9 cellular contexts compared by ENCODE assay signal in the genomic region with DNA sequence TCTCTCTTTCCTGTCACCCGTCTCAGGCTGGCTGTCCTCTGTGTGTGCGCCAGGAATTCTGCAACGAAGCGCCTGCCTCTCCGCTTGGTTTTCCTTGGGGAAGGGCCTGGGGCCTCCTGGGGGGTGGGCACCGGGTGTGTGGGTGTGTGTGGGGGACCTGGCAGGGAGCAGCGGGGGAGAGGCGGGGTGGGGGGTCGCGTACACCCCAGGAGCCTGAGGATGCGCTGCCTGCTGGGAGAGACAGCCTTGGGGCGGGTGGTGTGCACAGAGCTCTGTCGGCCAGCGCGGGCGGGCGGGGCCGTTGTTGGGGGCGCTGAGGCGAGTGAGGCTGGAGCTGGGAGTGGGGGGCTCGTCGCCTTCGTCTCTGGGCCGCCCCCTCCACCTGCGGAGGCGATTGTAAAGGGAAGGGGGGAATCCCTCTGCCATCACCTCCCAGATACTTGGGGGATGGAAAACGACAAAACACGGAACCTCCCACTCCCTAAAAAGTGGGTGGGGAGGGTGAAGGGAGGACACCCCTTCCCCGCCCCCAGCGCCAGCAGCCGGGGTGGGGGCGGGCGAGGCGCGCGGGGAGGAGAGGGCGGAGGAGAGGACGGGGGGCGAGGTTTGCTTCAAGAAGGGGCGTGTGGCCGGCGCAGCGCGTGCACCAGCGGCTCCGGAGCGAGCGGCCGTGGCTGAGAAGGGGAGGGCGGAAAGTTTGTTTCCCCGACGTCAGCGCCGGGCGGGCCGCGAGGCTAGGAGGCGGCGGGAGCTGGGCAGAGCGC.
A peak's percentile ranks its signal among the peaks of the same experiment; 100 is the strongest.
DNase-seq lines count a peak whose midpoint lies in the region; ATAC-seq and TF ChIP-seq lines count a peak whose summit lies in the region.
"Had no signal": no experiment of that assay in that cellular context is flagged by ENCODE, and none has a peak within 500 bp of the region (broad histone marks: within the 10 kb centered on the region; RNA-seq: fewer than 3 reads in every experiment).

A gene (plus strand): TSS at position 640 of the 764 bp plus-strand sequence. CDS start 221 bp downstream, outside the sequence.

- ATAC-seq in stimulated activated naive CD8-positive, alpha-beta T cell treated with anti-CD3 and anti-CD28 coated beads, Interleukin-15, Interleukin-2, amounts not matched to agents 100 U/mL and 50 U/mL, for 24 hours: peak; percentile 60
- ATAC-seq in GM19351 (IDR thresholded peaks at IDR 0.05; ENCODE audit: unreplicated experiment): no peak
- ATAC-seq: GM12878 had no signal

- no peak for TF ChIP-seq CTCF in AG10803 (conservative IDR thresholded peaks at IDR 0.05; ENCODE audit: low read length)
- no peak for TF ChIP-seq CTCF in astrocyte of the spinal cord (IDR thresholded peaks at IDR 0.05; ENCODE audit: low read depth, low read length)

- H3K4me3 ChIP-seq in AG10803 (ENCODE audit: low read length) (peak within 1 kb of the TSS; percentile 85), astrocyte of the spinal cord (ENCODE audit: low read depth, low read length) (peak within 1 kb of the TSS; percentile 46)
- H3K4me3 ChIP-seq: GM12878 had no signal

- DNase-seq in AG10803 (ENCODE audit: low read depth): peak; percentile 82
- DNase-seq in NCI-H2227 (lab: John Stamatoyannopoulos, UW; ENCODE audit: unreplicated experiment): peak; percentile 70
- peak; percentile 19 for DNase-seq in astrocyte of the spinal cord (ENCODE audit: low read depth, low spot score)
- peak; percentile 81 for DNase-seq in left kidney (ENCODE audit: low read depth, low spot score)
- peak; percentile 63 for DNase-seq in stimulated activated naive CD8-positive, alpha-beta T cell treated with anti-CD3 and anti-CD28 coated beads, Interleukin-15, Interleukin-2, amounts not matched to agents 100 U/mL and 50 U/mL, for 24 hours
- no peak for DNase-seq in Ammon's horn (ENCODE audit: low spot score)
- no peak for DNase-seq in SHP77 (lab: John Stamatoyannopoulos, UW)

- in situ Hi-C loops in astrocyte of the spinal cord (cut with HindIII; ENCODE audit: low sequenced_read_pairs): no loop called here

Comparison
In these comparisons a context has a peak if more than half of its experiments do, and no peak if none do; other contexts are left out.
1. DNase-seq: peak in AG10803 (single experiment), NCI-H2227 (single experiment), astrocyte of the spinal cord (single experiment), left kidney (single experiment) and stimulated activated naive CD8-positive, alpha-beta T cell treated with anti-CD3 and anti-CD28 coated beads, Interleukin-15, Interleukin-2, amounts not matched to agents 100 U/mL and 50 U/mL, for 24 hours (single experiment); none in Ammon's horn (single experiment) and SHP77 (0 of 2).